In genomic region chr7:92246363-92247101, GRCh38 we compare ENCODE assay signal across 8 cellular contexts. TPM values are rescaled to one million over a fixed set of nuclear protein-coding genes. Genes with fewer than 3 reads are reported as not detected.
DNase-seq lines count a peak whose midpoint lies in the region; ATAC-seq and TF ChIP-seq lines count a peak whose summit lies in the region.

No MANE protein-coding gene starts in this region.

- no peaks in the 10 kb centered on the region for H3K9me3 Mint-ChIP-seq in activated T-cell treated with anti-CD3 and anti-CD28 coated beads, Interleukin-2, amount 50 U/mL, for 4 hours
- H3K9me3 Mint-ChIP-seq in neural crest cell, result no peaks in the 10 kb centered on the region

- H3K27me3 ChIP-seq in AG04450 (ENCODE audit: control insufficient read depth, insufficient read depth, low read length), result no peaks in the 10 kb centered on the region

- peak overlapping the region; percentile 91 for H3K4me3 Mint-ChIP-seq in activated T-cell treated with anti-CD3 and anti-CD28 coated beads, Interleukin-2, amount 50 U/mL, for 4 hours
- H3K4me3 Mint-ChIP-seq in neural crest cell, result peak overlapping the region; percentile 92

- peak overlapping the region; percentile 92 for H3K4me3 ChIP-seq in AG04450 (ENCODE audit: low read depth, low read length)
- H3K4me3 ChIP-seq in foreskin fibroblast (ENCODE audit: low read depth in 1 of 2, low read length in 2 of 2), result peak overlapping the region; percentile 94 to 96

- peak overlapping the region; percentile 22 for H3K27ac ChIP-seq in AG04450 (ENCODE audit: low read depth, low read length)

- TF ChIP-seq CTCF in AG04450 (IDR thresholded peaks at IDR 0.05; ENCODE audit: low read depth, low read length), result no peak
- no peak for TF ChIP-seq CTCF in foreskin fibroblast (IDR thresholded peaks at IDR 0.05; ENCODE audit: low read depth, low read length)
- TF ChIP-seq CTCF in neural crest cell (conservative IDR thresholded peaks at IDR 0.05), result no peak

- peaks cover 41% of the 10 kb centered on the region for H3K4me1 Mint-ChIP-seq in activated T-cell treated with anti-CD3 and anti-CD28 coated beads, Interleukin-2, amount 50 U/mL, for 4 hours (ENCODE audit: low read depth)
- H3K4me1 Mint-ChIP-seq in neural crest cell, result peaks cover 48% of the 10 kb centered on the region

- ATAC-seq in GM18499 (IDR thresholded peaks at IDR 0.05; ENCODE audit: insufficient read depth, unreplicated experiment), result peak; percentile 20
- ATAC-seq in HG02840 (IDR thresholded peaks at IDR 0.05; ENCODE audit: low FRiP score, unreplicated experiment), result peak; percentile 30
- peak; percentile 32 to 41 for ATAC-seq in activated T-cell treated with anti-CD3 and anti-CD28 coated beads, Interleukin-2, amount 50 U/mL, for 4 hours

- H3K27me3 Mint-ChIP-seq in activated T-cell treated with anti-CD3 and anti-CD28 coated beads, Interleukin-2, amount 50 U/mL, for 4 hours (ENCODE audit: low read depth), result no peaks in the 10 kb centered on the region
- H3K27me3 Mint-ChIP-seq in neural crest cell (ENCODE audit: low read depth), result no peaks in the 10 kb centered on the region

- CTCF ChIA-PET in AG04450 (lab: Charles Lee), result interaction anchor here (0.6 to 3.2 kb wide), 7 partner anchors 12 to 201 kb away, joined by 3 to 24 read pairs (median 3); partner anchors contain the start of genes GATAD1 and LRRD1

- peak overlapping the region; percentile 87 for H3K27ac Mint-ChIP-seq in neural crest cell (ENCODE audit: unreplicated experiment)

- DNase-seq in AG04450 (ENCODE audit: low read depth, low spot score), result no peak
- peak; percentile 12 for DNase-seq in NCI-H1694 (lab: John Stamatoyannopoulos, UW)
- DNase-seq in activated T-cell treated with anti-CD3 and anti-CD28 coated beads, Interleukin-2, amount 50 U/mL, for 4 hours, result peak; percentile 8
- peak in 1 of 2 donors; percentile 47 for DNase-seq in foreskin fibroblast
- DNase-seq in neural crest cell (ENCODE audit: low read depth, low spot score), result peak; percentile 12
- DNase-seq in 8988T, result no peak

- POLR2A ChIA-PET in AG04450 (lab: Yijun Ruan, JAX), result interaction anchor here (0.9 to 1.5 kb wide), 3 partner anchors 107 to 201 kb away, joined by 3 to 7 read pairs (median 3); partner anchors contain the start of gene GATAD1

- peaks cover 2% of the 10 kb centered on the region for H3K36me3 Mint-ChIP-seq in activated T-cell treated with anti-CD3 and anti-CD28 coated beads, Interleukin-2, amount 50 U/mL, for 4 hours (ENCODE audit: insufficient read depth)
- no peaks in the 10 kb centered on the region for H3K36me3 Mint-ChIP-seq in neural crest cell (ENCODE audit: low read depth)

- H3K9me3 ChIP-seq in AG04450 (ENCODE audit: control insufficient read depth, insufficient read depth, low read length), result no peaks in the 10 kb centered on the region

RNA-seq across cellular contexts. Expression of gene ANKIB1, which starts 0.8 kb away (rescaled TPM):
- 38.0 and 52.6 TPM in 2 replicates for polyA plus RNA-seq in AG04450 (2011; rRNA removed)
- polyA minus RNA-seq in AG04450 (2011; rRNA and poly(A)+ RNA removed), result 56.1 and 60.2 TPM in 2 replicates
- 10 to 100 TPM; 28.0 to 40.8 (median 38.3) TPM for total RNA-seq in activated T-cell treated with anti-CD3 and anti-CD28 coated beads, Interleukin-2, amount 50 U/mL, for 4 hours
- total RNA-seq in neural crest cell, result 36.9 and 41.9 TPM in 2 replicates

RNA-seq across cellular contexts. Expression of gene KRIT1, which starts 0.8 kb away (rescaled TPM):
- polyA plus RNA-seq in AG04450 (2011; rRNA removed), result 34.2 and 45.1 TPM in 2 replicates
- 41.9 and 65.0 TPM in 2 replicates for polyA minus RNA-seq in AG04450 (2011; rRNA and poly(A)+ RNA removed)
- 10 to 100 TPM; 30.4 to 30.7 (median 30.4) TPM for total RNA-seq in activated T-cell treated with anti-CD3 and anti-CD28 coated beads, Interleukin-2, amount 50 U/mL, for 4 hours
- 48.0 and 49.4 TPM in 2 replicates for total RNA-seq in neural crest cell

Comparison
In these comparisons a context has a peak if more than half of its experiments do, and no peak if none do; other contexts are left out.
1. DNase-seq: peak in NCI-H1694 (single experiment), activated T-cell treated with anti-CD3 and anti-CD28 coated beads, Interleukin-2, amount 50 U/mL, for 4 hours (single experiment) and neural crest cell (single experiment); none in AG04450 (single experiment) and 8988T (single experiment).
2. Peak in every context shown above with its lines, with median percentiles within 50 percentile points of each other: ATAC-seq.